In genomic region chr15:38895326-38896282, GRCh38 we compare ENCODE assay signal across 14 cellular contexts.
DNase-seq lines count a peak whose midpoint lies in the region; ATAC-seq and TF ChIP-seq lines count a peak whose summit lies in the region.
"Had no signal": no experiment of that assay in that cellular context is flagged by ENCODE, and none has a peak within 500 bp of the region (broad histone marks: within the 10 kb centered on the region; RNA-seq: fewer than 3 reads in every experiment).

No MANE protein-coding gene starts in this region.

- in situ Hi-C loops in KBM-7 (cut with MboI; ENCODE audit: low pct_unique_long_range_greater_than_20kb, low sequenced_read_pairs) = no loop called here

- ATAC-seq in GM21737 (IDR thresholded peaks at IDR 0.05; ENCODE audit: unreplicated experiment) = no peak

- TF ChIP-seq CTCF in AG04449 (IDR thresholded peaks at IDR 0.05; ENCODE audit: insufficient read depth, low read length, missing control alignments) = no peak

- DNase-seq in AG04449 (ENCODE audit: low read depth, low spot score) (peak; percentile 82), HS-5 (ENCODE audit: low read depth) (peak; percentile 60), amniotic epithelial cell (ENCODE audit: low read depth) (peak; percentile 72), glomerular visceral epithelial cell (ENCODE audit: extremely low spot score) (peak; percentile 74), 8988T (no peak), KBM-7 (no peak), putamen (ENCODE audit: low spot score) (no peak)
- DNase-seq: activated T-cell treated with anti-CD3 and anti-CD28 coated beads for 4 hours; DMS79 treated with DMSO at 0.1 percent for 48 hours; stimulated activated CD4-positive, alpha-beta T cell treated with anti-CD3 and anti-CD28 coated beads, Interleukin-1b, Interleukin-23, amount 100 ng/mL, for 48 hours; stimulated activated CD8-positive, alpha-beta memory T cell treated with anti-CD3 and anti-CD28 coated beads, Interleukin-4, amount 100 ng/mL, for 48 hours; T-helper 1 cell; upper lobe of left lung had no signal

- POLR2A ChIA-PET in AG04449 (lab: Yijun Ruan, JAX) = interaction anchor here (0.6 to 2.2 kb wide), 12 partner anchors 10 to 996 kb away, joined by 3 to 11 read pairs (median 3); partner anchors contain the start of gene THBS1

- H3K4me3 ChIP-seq in AG04449 (ENCODE audit: low read depth, low read length) = no peak overlapping the region
- H3K4me3 ChIP-seq: upper lobe of left lung had no signal

- CTCF ChIA-PET in AG04449 (lab: Yijun Ruan, JAX) = interaction anchor here (1.1 to 1.3 kb wide), 3 partner anchors 79 to 190 kb away, joined by 5 to 7 read pairs (median 5); no protein-coding TSS in a partner anchor

Comparison
In these comparisons a context has a peak if more than half of its experiments do, and no peak if none do; other contexts are left out.
1. DNase-seq: peak in AG04449 (single experiment), HS-5 (single experiment), amniotic epithelial cell (single experiment) and glomerular visceral epithelial cell (single experiment); none in 8988T (single experiment), KBM-7 (single experiment) and putamen (single experiment).